Comparison of ENCODE assay signal across 30 cellular contexts in genomic region chrX:39059866-39060265, GRCh38.
"Had no signal": no experiment of that assay in that cellular context is flagged by ENCODE, and none has a peak within 500 bp of the region (broad histone marks: within the 10 kb centered on the region; RNA-seq: fewer than 3 reads in every experiment).

No MANE protein-coding gene starts in this region.

- DNase-seq: activated B cell treated with CpG ODN at 0.5 μM for 24 hours; activated CD4-positive, alpha-beta memory T cell treated with anti-CD3 and anti-CD28 coated beads for 36 hours; activated CD4-positive, alpha-beta T cell treated with anti-CD3 and anti-CD28 coated beads for 4 hours; activated CD4-positive, alpha-beta T cell treated with anti-CD3 and anti-CD28 coated beads, Interleukin-2, amount 10 ng/mL, durations not matched to agents 24 days and 14 days; activated CD4-positive, alpha-beta T cell treated with anti-CD3 and anti-CD28 coated beads, Interleukin-2, amount 50 U/mL, for 1 hour; activated CD4-positive, alpha-beta T cell treated with anti-CD3 and anti-CD28 coated beads, Interleukin-2, amount 50 U/mL, for 4 hours; activated CD4-positive, CD25-positive, alpha-beta regulatory T cell treated with anti-CD3 and anti-CD28 coated beads, Interleukin-2, amount 50 U/mL, for 72 hours; activated CD8-positive, alpha-beta memory T cell treated with anti-CD3 and anti-CD28 coated beads, Interleukin-2, amount 50 U/mL, for 4 hours; activated CD8-positive, alpha-beta T cell treated with anti-CD3 and anti-CD28 coated beads for 36 hours; activated effector memory CD4-positive, alpha-beta T cell treated with anti-CD3 and anti-CD28 coated beads, Interleukin-2, amount 50 U/mL, for 16 hours; activated gamma-delta T cell treated with Interleukin-2 at 50 U/mL for 16 hours; activated naive CD4-positive, alpha-beta T cell; activated naive CD4-positive, alpha-beta T cell treated with anti-CD3 and anti-CD28 coated beads for 36 hours; activated naive CD4-positive, alpha-beta T cell treated with anti-CD3 and anti-CD28 coated beads, Interleukin-2, amount 50 U/mL, for 16 hours; activated naive CD8-positive, alpha-beta T cell treated with anti-CD3 and anti-CD28 coated beads for 36 hours; activated T-cell treated with anti-CD3 and anti-CD28 coated beads for 4 hours; activated T-cell treated with anti-CD3 and anti-CD28 coated beads, Interleukin-2, amount 50 U/mL, for 1 hour; activated T-cell treated with anti-CD3 and anti-CD28 coated beads, Interleukin-2, amount 50 U/mL, for 4 hours; activated T-cell treated with anti-CD3 and anti-CD28 coated beads, Interleukin-2, amount 50 U/mL, for 72 hours; adrenal gland; amniotic stem cell; aorta; body of pancreas; brain microvascular endothelial cell; central memory CD4-positive, alpha-beta T cell; T-helper 2 cell; T-helper 9 cell had no signal

- H3K27me3 ChIP-seq: body of pancreas, brain microvascular endothelial cell had no signal

- H3K4me1 ChIP-seq: adrenal gland, breast epithelium had no signal

- H3K9me3 ChIP-seq: adrenal gland, body of pancreas had no signal

- H3K36me3 ChIP-seq: adrenal gland, brain microvascular endothelial cell, breast epithelium had no signal

- H3K4me3 ChIP-seq: adrenal gland, body of pancreas, breast epithelium had no signal

- ATAC-seq: activated CD8-positive, alpha-beta T cell treated with anti-CD3 and anti-CD28 coated beads for 36 hours; activated naive CD4-positive, alpha-beta T cell treated with anti-CD3 and anti-CD28 coated beads, Interleukin-2, amount 50 U/mL, for 72 hours; activated T-cell treated with anti-CD3 and anti-CD28 coated beads, Interleukin-2, amount 50 U/mL, for 4 hours; activated T-cell treated with anti-CD3 and anti-CD28 coated beads, Interleukin-2, amount 50 U/mL, for 72 hours; activated T-helper 17 cell treated with anti-CD3 and anti-CD28 coated beads, Interleukin-2, amount 50 U/mL, for 72 hours; body of pancreas had no signal
